ENCODE assay signal across 31 cellular contexts in genomic region chr1:17729248-17729647, GRCh38. TPM values are rescaled to one million over a fixed set of nuclear protein-coding genes. Genes with fewer than 3 reads are reported as not detected.
"Had no signal": no experiment of that assay in that cellular context is flagged by ENCODE, and none has a peak within 500 bp of the region (broad histone marks: within the 10 kb centered on the region; RNA-seq: fewer than 3 reads in every experiment).

No MANE protein-coding gene starts in this region.

- H3K27ac ChIP-seq: adrenal gland, body of pancreas, brain microvascular endothelial cell, breast epithelium, VCaP had no signal

- H3K9me3 ChIP-seq: adrenal gland, body of pancreas, breast epithelium had no signal

- DNase-seq: activated B cell treated with CpG ODN at 0.5 μM for 24 hours; activated CD4-positive, alpha-beta memory T cell treated with anti-CD3 and anti-CD28 coated beads for 36 hours; activated CD4-positive, alpha-beta T cell treated with anti-CD3 and anti-CD28 coated beads for 4 hours; activated CD4-positive, alpha-beta T cell treated with anti-CD3 and anti-CD28 coated beads, Interleukin-2, amount 10 ng/mL, durations not matched to agents 24 days and 14 days; activated CD4-positive, alpha-beta T cell treated with anti-CD3 and anti-CD28 coated beads, Interleukin-2, amount 50 U/mL, for 1 hour; activated CD4-positive, alpha-beta T cell treated with anti-CD3 and anti-CD28 coated beads, Interleukin-2, amount 50 U/mL, for 4 hours; activated CD4-positive, CD25-positive, alpha-beta regulatory T cell treated with anti-CD3 and anti-CD28 coated beads, Interleukin-2, amount 50 U/mL, for 72 hours; activated CD8-positive, alpha-beta memory T cell treated with anti-CD3 and anti-CD28 coated beads, Interleukin-2, amount 50 U/mL, for 4 hours; activated CD8-positive, alpha-beta T cell treated with anti-CD3 and anti-CD28 coated beads for 36 hours; activated effector memory CD4-positive, alpha-beta T cell treated with anti-CD3 and anti-CD28 coated beads, Interleukin-2, amount 50 U/mL, for 16 hours; activated gamma-delta T cell treated with Interleukin-2 at 50 U/mL for 16 hours; activated naive CD4-positive, alpha-beta T cell; activated naive CD4-positive, alpha-beta T cell treated with anti-CD3 and anti-CD28 coated beads for 36 hours; activated naive CD4-positive, alpha-beta T cell treated with anti-CD3 and anti-CD28 coated beads, Interleukin-2, amount 50 U/mL, for 16 hours; activated naive CD8-positive, alpha-beta T cell treated with anti-CD3 and anti-CD28 coated beads for 36 hours; activated T-cell treated with anti-CD3 and anti-CD28 coated beads for 4 hours; activated T-cell treated with anti-CD3 and anti-CD28 coated beads, Interleukin-2, amount 50 U/mL, for 1 hour; activated T-cell treated with anti-CD3 and anti-CD28 coated beads, Interleukin-2, amount 50 U/mL, for 4 hours; activated T-cell treated with anti-CD3 and anti-CD28 coated beads, Interleukin-2, amount 50 U/mL, for 72 hours; adrenal gland; amniotic stem cell; aorta; body of pancreas; brain microvascular endothelial cell; central memory CD4-positive, alpha-beta T cell; T-helper 2 cell; T-helper 9 cell had no signal

- H3K4me3 ChIP-seq: adrenal gland, body of pancreas, breast epithelium had no signal

- H3K27me3 ChIP-seq: adrenal gland, body of pancreas, brain microvascular endothelial cell had no signal

- ATAC-seq: activated CD8-positive, alpha-beta T cell treated with anti-CD3 and anti-CD28 coated beads for 36 hours; activated naive CD4-positive, alpha-beta T cell treated with anti-CD3 and anti-CD28 coated beads, Interleukin-2, amount 50 U/mL, for 72 hours; activated T-cell treated with anti-CD3 and anti-CD28 coated beads, Interleukin-2, amount 50 U/mL, for 4 hours; activated T-cell treated with anti-CD3 and anti-CD28 coated beads, Interleukin-2, amount 50 U/mL, for 72 hours; activated T-helper 17 cell treated with anti-CD3 and anti-CD28 coated beads, Interleukin-2, amount 50 U/mL, for 72 hours; body of pancreas had no signal

- H3K4me1 ChIP-seq: adrenal gland, body of pancreas, breast epithelium had no signal

- H3K36me3 ChIP-seq: adrenal gland, brain microvascular endothelial cell, breast epithelium had no signal

RNA-seq across cellular contexts. Expression of gene ACTL8, which starts 25.9 kb away (rescaled TPM):
- polyA plus RNA-seq: adrenal gland, aorta had no signal
